1 cellular context compared by ENCODE assay signal in genomic region chr10:71840936-71841335, GRCh38.
TF ChIP-seq lines count a peak whose summit lies in the region.

No MANE protein-coding gene starts in this region.

TF ChIP-seq in GM23338, 12 proteins besides CTCF, POLR2A, EP300 and RAD21 (continued from another document):
- TF ChIP-seq ZNF462 (CRISPR knock-in tag; IDR thresholded peaks at IDR 0.05), result no peak
- TF ChIP-seq EZH2phosphoT487 (IDR thresholded peaks at IDR 0.05; ENCODE audit: unreplicated experiment), result no peak
- no peak for TF ChIP-seq JUNB (IDR thresholded peaks at IDR 0.05; ENCODE audit: unreplicated experiment)
- TF ChIP-seq ZNF114 (CRISPR knock-in tag; IDR thresholded peaks at IDR 0.05), result no peak
- no peak for TF ChIP-seq POLR2AphosphoS5 (IDR thresholded peaks at IDR 0.05; ENCODE audit: low read depth)
- no peak for TF ChIP-seq REST (IDR thresholded peaks at IDR 0.05; ENCODE audit: unreplicated experiment)
- no peak for TF ChIP-seq ETS1 (IDR thresholded peaks at IDR 0.05)
- no peak for TF ChIP-seq NANOG (IDR thresholded peaks at IDR 0.05; ENCODE audit: borderline replicate concordance)
